1 cellular context compared by ENCODE assay signal in the genomic region with DNA sequence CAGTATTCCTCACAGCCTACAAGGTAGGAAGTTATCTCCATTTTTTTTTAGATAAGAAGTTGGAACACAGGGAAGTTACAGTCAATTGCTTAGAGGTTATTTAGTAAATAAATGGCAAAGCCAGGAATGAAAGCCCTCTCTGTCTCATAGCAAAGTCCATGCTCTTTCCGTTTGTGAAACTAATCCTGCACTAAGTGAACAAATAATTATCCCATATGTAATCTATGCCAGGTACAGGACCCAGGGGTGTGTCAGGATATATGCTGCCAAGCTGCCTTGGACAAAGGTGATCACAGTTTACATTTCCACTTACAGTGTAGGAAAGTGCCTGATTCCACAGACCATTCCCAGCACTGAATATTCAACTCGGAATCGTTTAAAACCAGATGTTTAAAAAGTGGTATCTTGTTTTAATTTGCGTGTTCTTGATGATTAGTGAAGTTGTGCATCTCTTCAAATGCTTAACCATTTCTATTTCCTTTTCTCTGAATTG.
A peak's percentile ranks its signal among the peaks of the same experiment; 100 is the strongest.
TF ChIP-seq lines count a peak whose summit lies in the region.

No MANE protein-coding gene starts in this region.

TF ChIP-seq in HepG2, 621 proteins besides CTCF, POLR2A, EP300 and RAD21 (continued from another document and continues in another):
- TF ChIP-seq, protein P1, sequence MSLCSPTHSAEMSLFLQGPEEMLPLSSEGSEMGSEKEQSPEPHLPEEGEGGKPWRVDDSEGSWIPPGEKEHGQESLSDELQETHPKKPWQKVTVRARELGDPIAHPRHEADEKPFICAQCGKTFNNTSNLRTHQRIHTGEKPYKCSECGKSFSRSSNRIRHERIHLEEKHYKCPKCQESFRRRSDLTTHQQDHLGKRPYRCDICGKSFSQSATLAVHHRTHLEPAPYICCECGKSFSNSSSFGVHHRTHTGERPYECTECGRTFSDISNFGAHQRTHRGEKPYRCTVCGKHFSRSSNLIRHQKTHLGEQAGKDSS (CRISPR knock-in tag; IDR thresholded peaks at IDR 0.05; ENCODE audit: borderline replicate concordance, low read depth), result peak; percentile 56; the same call in 1 of the 2 replicates
- TF ChIP-seq, protein P2, sequence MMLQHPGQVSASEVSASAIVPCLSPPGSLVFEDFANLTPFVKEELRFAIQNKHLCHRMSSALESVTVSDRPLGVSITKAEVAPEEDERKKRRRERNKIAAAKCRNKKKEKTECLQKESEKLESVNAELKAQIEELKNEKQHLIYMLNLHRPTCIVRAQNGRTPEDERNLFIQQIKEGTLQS (CRISPR knock-in tag; IDR thresholded peaks at IDR 0.05), result no peak
- TF ChIP-seq MTF2 (CRISPR knock-in tag; IDR thresholded peaks at IDR 0.05; ENCODE audit: borderline replicate concordance) (no peak), BCL6 (CRISPR knock-in tag; IDR thresholded peaks at IDR 0.05) (peak; percentile 76), ZNF598 (CRISPR knock-in tag; IDR thresholded peaks at IDR 0.05; ENCODE audit: borderline replicate concordance) (no peak), PHF21A (CRISPR knock-in tag; IDR thresholded peaks at IDR 0.05) (peak; percentile 88), ZEB1 (IDR thresholded peaks at IDR 0.05; ENCODE audit: insufficient replicate concordance, low read depth) (peak; percentile 87), FOXA3 (CRISPR knock-in tag; IDR thresholded peaks at IDR 0.05) (peak; percentile 88), ZSCAN29 (CRISPR knock-in tag; conservative IDR thresholded peaks at IDR 0.05) (peak; percentile 90; the same call in 1 of the 2 replicates), ZNF563 (CRISPR knock-in tag; IDR thresholded peaks at IDR 0.05) (no peak), MIXL1 (CRISPR knock-in tag; IDR thresholded peaks at IDR 0.05) (peak; percentile 97), PHF8 (CRISPR knock-in tag; IDR thresholded peaks at IDR 0.05) (no peak), ZNF350 (CRISPR knock-in tag; IDR thresholded peaks at IDR 0.05; ENCODE audit: borderline replicate concordance, low read depth) (no peak), ZKSCAN5 (CRISPR knock-in tag; IDR thresholded peaks at IDR 0.05) (no peak), ZNF83 (CRISPR knock-in tag; IDR thresholded peaks at IDR 0.05; ENCODE audit: borderline replicate concordance) (no peak), ARHGAP35 (CRISPR knock-in tag; IDR thresholded peaks at IDR 0.05; ENCODE audit: borderline replicate concordance) (no peak), ZNF652 (CRISPR knock-in tag; IDR thresholded peaks at IDR 0.05; ENCODE audit: borderline replicate concordance, low read depth) (no peak; the same call in 1 of the 2 replicates), SP2 (CRISPR knock-in tag; IDR thresholded peaks at IDR 0.05) (no peak), HHEX (CRISPR knock-in tag; IDR thresholded peaks at IDR 0.05) (no peak), ZNF230 (CRISPR knock-in tag; IDR thresholded peaks at IDR 0.05) (peak; percentile 32; the same call in 1 of the 2 replicates), GABPB1 (CRISPR knock-in tag; IDR thresholded peaks at IDR 0.05) (no peak), KDM6A (CRISPR knock-in tag; IDR thresholded peaks at IDR 0.05; ENCODE audit: low read depth) (peak; percentile 68), IKZF4 (CRISPR knock-in tag; IDR thresholded peaks at IDR 0.05; ENCODE audit: borderline replicate concordance, low read depth, not compliant biosample characterization) (no peak), SNAI1 (CRISPR knock-in tag; IDR thresholded peaks at IDR 0.05; ENCODE audit: borderline replicate concordance) (no peak), SMAD3 (CRISPR knock-in tag; IDR thresholded peaks at IDR 0.05) (no peak), MIER2 (CRISPR knock-in tag; IDR thresholded peaks at IDR 0.05) (no peak), ZNF501 (CRISPR knock-in tag; IDR thresholded peaks at IDR 0.05) (no peak), ZKSCAN8 (CRISPR knock-in tag; IDR thresholded peaks at IDR 0.05; ENCODE audit: borderline replicate concordance) (peak; percentile 88; the same call in 1 of the 2 replicates), MEIS1 (CRISPR knock-in tag; IDR thresholded peaks at IDR 0.05; ENCODE audit: borderline replicate concordance) (peak; percentile 86), RFX3 (CRISPR knock-in tag; IDR thresholded peaks at IDR 0.05) (no peak), ZNF251 (CRISPR knock-in tag; IDR thresholded peaks at IDR 0.05) (no peak), MXI1 (IDR thresholded peaks at IDR 0.05; ENCODE audit: borderline replicate concordance, low read depth, low read length) (no peak), ZNF720 (CRISPR knock-in tag; IDR thresholded peaks at IDR 0.05) (no peak), ZNF552 (CRISPR knock-in tag; IDR thresholded peaks at IDR 0.05; ENCODE audit: borderline replicate concordance) (no peak), DR1 (CRISPR knock-in tag; IDR thresholded peaks at IDR 0.05) (no peak), ATRX (CRISPR knock-in tag; IDR thresholded peaks at IDR 0.05; ENCODE audit: borderline replicate concordance) (no peak), ZNF883 (CRISPR knock-in tag; IDR thresholded peaks at IDR 0.05; ENCODE audit: not compliant biosample characterization) (no peak), ZNF468 (CRISPR knock-in tag; IDR thresholded peaks at IDR 0.05) (no peak), ZNF333 (CRISPR knock-in tag; IDR thresholded peaks at IDR 0.05; ENCODE audit: borderline replicate concordance) (no peak), CCAR2 (optimal IDR thresholded peaks at IDR 0.05; ENCODE audit: low read depth, low read length) (no peak), ZNF543 (CRISPR knock-in tag; IDR thresholded peaks at IDR 0.05) (no peak), POGZ (CRISPR knock-in tag; IDR thresholded peaks at IDR 0.05) (peak; percentile 38; the same call in 1 of the 2 replicates), ZNF562 (CRISPR knock-in tag; IDR thresholded peaks at IDR 0.05; ENCODE audit: borderline replicate concordance) (no peak), ZNF282 (IDR thresholded peaks at IDR 0.05; ENCODE audit: partially characterized antibody) (no peak)
- TF ChIP-seq, protein P3, sequence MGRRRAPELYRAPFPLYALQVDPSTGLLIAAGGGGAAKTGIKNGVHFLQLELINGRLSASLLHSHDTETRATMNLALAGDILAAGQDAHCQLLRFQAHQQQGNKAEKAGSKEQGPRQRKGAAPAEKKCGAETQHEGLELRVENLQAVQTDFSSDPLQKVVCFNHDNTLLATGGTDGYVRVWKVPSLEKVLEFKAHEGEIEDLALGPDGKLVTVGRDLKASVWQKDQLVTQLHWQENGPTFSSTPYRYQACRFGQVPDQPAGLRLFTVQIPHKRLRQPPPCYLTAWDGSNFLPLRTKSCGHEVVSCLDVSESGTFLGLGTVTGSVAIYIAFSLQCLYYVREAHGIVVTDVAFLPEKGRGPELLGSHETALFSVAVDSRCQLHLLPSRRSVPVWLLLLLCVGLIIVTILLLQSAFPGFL (CRISPR knock-in tag; IDR thresholded peaks at IDR 0.05), result no peak
- TF ChIP-seq, protein P4, sequence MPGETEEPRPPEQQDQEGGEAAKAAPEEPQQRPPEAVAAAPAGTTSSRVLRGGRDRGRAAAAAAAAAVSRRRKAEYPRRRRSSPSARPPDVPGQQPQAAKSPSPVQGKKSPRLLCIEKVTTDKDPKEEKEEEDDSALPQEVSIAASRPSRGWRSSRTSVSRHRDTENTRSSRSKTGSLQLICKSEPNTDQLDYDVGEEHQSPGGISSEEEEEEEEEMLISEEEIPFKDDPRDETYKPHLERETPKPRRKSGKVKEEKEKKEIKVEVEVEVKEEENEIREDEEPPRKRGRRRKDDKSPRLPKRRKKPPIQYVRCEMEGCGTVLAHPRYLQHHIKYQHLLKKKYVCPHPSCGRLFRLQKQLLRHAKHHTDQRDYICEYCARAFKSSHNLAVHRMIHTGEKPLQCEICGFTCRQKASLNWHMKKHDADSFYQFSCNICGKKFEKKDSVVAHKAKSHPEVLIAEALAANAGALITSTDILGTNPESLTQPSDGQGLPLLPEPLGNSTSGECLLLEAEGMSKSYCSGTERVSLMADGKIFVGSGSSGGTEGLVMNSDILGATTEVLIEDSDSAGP (CRISPR knock-in tag; IDR thresholded peaks at IDR 0.05; ENCODE audit: borderline replicate concordance), result no peak
- TF ChIP-seq, protein P5, sequence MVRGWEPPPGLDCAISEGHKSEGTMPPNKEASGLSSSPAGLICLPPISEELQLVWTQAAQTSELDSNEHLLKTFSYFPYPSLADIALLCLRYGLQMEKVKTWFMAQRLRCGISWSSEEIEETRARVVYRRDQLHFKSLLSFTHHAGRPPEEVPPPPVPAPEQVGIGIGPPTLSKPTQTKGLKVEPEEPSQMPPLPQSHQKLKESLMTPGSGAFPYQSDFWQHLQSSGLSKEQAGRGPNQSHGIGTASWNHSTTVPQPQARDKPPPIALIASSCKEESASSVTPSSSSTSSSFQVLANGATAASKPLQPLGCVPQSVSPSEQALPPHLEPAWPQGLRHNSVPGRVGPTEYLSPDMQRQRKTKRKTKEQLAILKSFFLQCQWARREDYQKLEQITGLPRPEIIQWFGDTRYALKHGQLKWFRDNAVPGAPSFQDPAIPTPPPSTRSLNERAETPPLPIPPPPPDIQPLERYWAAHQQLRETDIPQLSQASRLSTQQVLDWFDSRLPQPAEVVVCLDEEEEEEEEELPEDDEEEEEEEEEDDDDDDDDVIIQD (CRISPR knock-in tag; IDR thresholded peaks at IDR 0.05; ENCODE audit: low read depth), result 0 out of 2 replicates have a peak, but pooled peaks have one; percentile 26
- TF ChIP-seq, protein P6, sequence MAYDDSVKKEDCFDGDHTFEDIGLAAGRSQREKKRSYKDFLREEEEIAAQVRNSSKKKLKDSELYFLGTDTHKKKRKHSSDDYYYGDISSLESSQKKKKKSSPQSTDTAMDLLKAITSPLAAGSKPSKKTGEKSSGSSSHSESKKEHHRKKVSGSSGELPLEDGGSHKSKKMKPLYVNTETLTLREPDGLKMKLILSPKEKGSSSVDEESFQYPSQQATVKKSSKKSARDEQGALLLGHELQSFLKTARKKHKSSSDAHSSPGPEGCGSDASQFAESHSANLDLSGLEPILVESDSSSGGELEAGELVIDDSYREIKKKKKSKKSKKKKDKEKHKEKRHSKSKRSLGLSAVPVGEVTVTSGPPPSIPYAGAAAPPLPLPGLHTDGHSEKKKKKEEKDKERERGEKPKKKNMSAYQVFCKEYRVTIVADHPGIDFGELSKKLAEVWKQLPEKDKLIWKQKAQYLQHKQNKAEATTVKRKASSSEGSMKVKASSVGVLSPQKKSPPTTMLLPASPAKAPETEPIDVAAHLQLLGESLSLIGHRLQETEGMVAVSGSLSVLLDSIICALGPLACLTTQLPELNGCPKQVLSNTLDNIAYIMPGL (CRISPR knock-in tag; IDR thresholded peaks at IDR 0.05; ENCODE audit: borderline replicate concordance in 1 of 2, low read depth in 1 of 2), result peak; percentile 56 to 65; a peak in 2 of 4 replicates
- TF ChIP-seq, protein P7, sequence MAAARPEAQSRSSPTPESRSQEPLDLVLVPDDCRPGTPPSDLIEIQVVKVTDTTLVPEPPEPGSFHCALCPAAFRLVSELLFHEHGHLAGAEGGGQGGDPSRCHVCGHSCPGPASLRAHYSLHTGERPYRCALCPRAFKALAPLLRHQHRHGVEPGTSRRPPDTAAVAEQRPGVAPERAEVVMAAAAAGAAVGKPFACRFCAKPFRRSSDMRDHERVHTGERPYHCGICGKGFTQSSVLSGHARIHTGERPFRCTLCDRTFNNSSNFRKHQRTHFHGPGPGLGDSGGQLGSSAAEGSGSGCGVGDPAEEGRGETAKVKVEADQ (CRISPR knock-in tag; IDR thresholded peaks at IDR 0.05; ENCODE audit: borderline replicate concordance), result no peak
- TF ChIP-seq, protein P8, sequence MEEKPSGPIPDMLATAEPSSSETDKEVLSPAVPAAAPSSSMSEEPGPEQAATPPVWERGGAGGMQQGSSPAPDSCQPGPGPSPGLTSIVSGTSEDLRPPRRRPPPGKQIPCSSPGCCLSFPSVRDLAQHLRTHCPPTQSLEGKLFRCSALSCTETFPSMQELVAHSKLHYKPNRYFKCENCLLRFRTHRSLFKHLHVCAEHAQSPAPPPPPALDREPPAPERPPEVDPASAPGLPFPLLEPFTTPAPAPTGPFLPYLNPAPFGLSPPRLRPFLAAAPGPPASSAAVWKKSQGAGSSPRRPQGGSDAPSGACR (CRISPR knock-in tag; IDR thresholded peaks at IDR 0.05), result no peak
- TF ChIP-seq, protein P9, sequence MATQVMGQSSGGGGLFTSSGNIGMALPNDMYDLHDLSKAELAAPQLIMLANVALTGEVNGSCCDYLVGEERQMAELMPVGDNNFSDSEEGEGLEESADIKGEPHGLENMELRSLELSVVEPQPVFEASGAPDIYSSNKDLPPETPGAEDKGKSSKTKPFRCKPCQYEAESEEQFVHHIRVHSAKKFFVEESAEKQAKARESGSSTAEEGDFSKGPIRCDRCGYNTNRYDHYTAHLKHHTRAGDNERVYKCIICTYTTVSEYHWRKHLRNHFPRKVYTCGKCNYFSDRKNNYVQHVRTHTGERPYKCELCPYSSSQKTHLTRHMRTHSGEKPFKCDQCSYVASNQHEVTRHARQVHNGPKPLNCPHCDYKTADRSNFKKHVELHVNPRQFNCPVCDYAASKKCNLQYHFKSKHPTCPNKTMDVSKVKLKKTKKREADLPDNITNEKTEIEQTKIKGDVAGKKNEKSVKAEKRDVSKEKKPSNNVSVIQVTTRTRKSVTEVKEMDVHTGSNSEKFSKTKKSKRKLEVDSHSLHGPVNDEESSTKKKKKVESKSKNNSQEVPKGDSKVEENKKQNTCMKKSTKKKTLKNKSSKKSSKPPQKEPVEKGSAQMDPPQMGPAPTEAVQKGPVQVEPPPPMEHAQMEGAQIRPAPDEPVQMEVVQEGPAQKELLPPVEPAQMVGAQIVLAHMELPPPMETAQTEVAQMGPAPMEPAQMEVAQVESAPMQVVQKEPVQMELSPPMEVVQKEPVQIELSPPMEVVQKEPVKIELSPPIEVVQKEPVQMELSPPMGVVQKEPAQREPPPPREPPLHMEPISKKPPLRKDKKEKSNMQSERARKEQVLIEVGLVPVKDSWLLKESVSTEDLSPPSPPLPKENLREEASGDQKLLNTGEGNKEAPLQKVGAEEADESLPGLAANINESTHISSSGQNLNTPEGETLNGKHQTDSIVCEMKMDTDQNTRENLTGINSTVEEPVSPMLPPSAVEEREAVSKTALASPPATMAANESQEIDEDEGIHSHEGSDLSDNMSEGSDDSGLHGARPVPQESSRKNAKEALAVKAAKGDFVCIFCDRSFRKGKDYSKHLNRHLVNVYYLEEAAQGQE (IDR thresholded peaks at IDR 0.05; ENCODE audit: borderline replicate concordance in 1 of 2, low read depth in 1 of 2, low read length in 2 of 2), result no peak
- TF ChIP-seq, protein P10, sequence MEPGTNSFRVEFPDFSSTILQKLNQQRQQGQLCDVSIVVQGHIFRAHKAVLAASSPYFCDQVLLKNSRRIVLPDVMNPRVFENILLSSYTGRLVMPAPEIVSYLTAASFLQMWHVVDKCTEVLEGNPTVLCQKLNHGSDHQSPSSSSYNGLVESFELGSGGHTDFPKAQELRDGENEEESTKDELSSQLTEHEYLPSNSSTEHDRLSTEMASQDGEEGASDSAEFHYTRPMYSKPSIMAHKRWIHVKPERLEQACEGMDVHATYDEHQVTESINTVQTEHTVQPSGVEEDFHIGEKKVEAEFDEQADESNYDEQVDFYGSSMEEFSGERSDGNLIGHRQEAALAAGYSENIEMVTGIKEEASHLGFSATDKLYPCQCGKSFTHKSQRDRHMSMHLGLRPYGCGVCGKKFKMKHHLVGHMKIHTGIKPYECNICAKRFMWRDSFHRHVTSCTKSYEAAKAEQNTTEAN (CRISPR knock-in tag; conservative IDR thresholded peaks at IDR 0.05), result peak; percentile 99
- TF ChIP-seq, protein P11, sequence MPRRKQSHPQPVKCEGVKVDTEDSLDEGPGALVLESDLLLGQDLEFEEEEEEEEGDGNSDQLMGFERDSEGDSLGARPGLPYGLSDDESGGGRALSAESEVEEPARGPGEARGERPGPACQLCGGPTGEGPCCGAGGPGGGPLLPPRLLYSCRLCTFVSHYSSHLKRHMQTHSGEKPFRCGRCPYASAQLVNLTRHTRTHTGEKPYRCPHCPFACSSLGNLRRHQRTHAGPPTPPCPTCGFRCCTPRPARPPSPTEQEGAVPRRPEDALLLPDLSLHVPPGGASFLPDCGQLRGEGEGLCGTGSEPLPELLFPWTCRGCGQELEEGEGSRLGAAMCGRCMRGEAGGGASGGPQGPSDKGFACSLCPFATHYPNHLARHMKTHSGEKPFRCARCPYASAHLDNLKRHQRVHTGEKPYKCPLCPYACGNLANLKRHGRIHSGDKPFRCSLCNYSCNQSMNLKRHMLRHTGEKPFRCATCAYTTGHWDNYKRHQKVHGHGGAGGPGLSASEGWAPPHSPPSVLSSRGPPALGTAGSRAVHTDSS (CRISPR knock-in tag; conservative IDR thresholded peaks at IDR 0.05), result no peak
